Comparison of ENCODE assay signal across 2 cellular contexts in the genomic region with DNA sequence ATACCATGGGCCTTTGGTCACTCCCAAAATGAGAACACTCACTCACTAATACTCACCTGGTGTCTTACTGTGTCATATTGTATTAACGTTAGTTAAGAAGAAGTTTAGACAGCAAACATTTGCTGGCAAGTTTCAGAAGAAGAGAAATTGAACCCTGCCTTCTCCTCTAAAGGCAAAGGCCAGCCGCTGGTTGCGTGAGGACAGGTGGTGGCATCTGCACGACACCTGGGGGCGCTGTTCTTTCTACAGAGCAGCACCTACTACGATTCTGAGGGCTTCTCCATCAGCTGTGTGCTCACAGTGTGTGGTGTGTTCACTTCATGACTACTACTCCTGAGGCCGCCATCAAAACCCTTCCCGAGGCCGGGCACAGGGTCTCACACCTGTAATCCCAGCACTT.
TF ChIP-seq lines count a peak whose summit lies in the region.

No MANE protein-coding gene starts in this region.

TF ChIP-seq in A549, 52 proteins besides CTCF, POLR2A, EP300 and RAD21:
- no peak for TF ChIP-seq ATOH8 (CRISPR knock-in tag; IDR thresholded peaks at IDR 0.05; ENCODE audit: low read depth)
- no peak for TF ChIP-seq RFX5 (IDR thresholded peaks at IDR 0.05)
- TF ChIP-seq, protein P1, sequence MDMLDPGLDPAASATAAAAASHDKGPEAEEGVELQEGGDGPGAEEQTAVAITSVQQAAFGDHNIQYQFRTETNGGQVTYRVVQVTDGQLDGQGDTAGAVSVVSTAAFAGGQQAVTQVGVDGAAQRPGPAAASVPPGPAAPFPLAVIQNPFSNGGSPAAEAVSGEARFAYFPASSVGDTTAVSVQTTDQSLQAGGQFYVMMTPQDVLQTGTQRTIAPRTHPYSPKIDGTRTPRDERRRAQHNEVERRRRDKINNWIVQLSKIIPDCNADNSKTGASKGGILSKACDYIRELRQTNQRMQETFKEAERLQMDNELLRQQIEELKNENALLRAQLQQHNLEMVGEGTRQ (IDR thresholded peaks at IDR 0.05) = no peak
- TF ChIP-seq RCOR1 (IDR thresholded peaks at IDR 0.05; ENCODE audit: low read depth, low read length) = no peak
- no peak for TF ChIP-seq JUNB (IDR thresholded peaks at IDR 0.05)
- TF ChIP-seq ZNF302 (CRISPR knock-in tag; IDR thresholded peaks at IDR 0.05) = no peak
- TF ChIP-seq MAZ (IDR thresholded peaks at IDR 0.05; ENCODE audit: borderline replicate concordance, low read depth, low read length) = no peak
- TF ChIP-seq BHLHE40 (IDR thresholded peaks at IDR 0.05; ENCODE audit: low read depth, low read length) = no peak
- TF ChIP-seq FOSB (CRISPR knock-in tag; IDR thresholded peaks at IDR 0.05) = no peak
- TF ChIP-seq HMGXB4 (CRISPR knock-in tag; IDR thresholded peaks at IDR 0.05; ENCODE audit: borderline replicate concordance) = no peak
- TF ChIP-seq CHD2 (IDR thresholded peaks at IDR 0.05; ENCODE audit: low read length, partially characterized antibody) = no peak
- TF ChIP-seq FOSL2 (IDR thresholded peaks at IDR 0.05) = no peak
- no peak for TF ChIP-seq FOSL2 (CRISPR knock-in tag; IDR thresholded peaks at IDR 0.05)
- TF ChIP-seq TP53 (CRISPR knock-in tag; IDR thresholded peaks at IDR 0.05) = no peak
- no peak for TF ChIP-seq EHMT2 (IDR thresholded peaks at IDR 0.05; ENCODE audit: low read depth)
- TF ChIP-seq JUN (IDR thresholded peaks at IDR 0.05) = no peak
- TF ChIP-seq SMC3 (IDR thresholded peaks at IDR 0.05) = no peak
TF ChIP-seq in A549: peak in this region for 0.

TF ChIP-seq in endothelial cell of umbilical vein, 7 proteins besides CTCF, POLR2A, EP300 and RAD21 (continued from another document):
- TF ChIP-seq POLR2AphosphoS5 (IDR thresholded peaks at IDR 0.05; ENCODE audit: insufficient read depth, low read depth, low read length) (no peak), MYC (IDR thresholded peaks at IDR 0.05; ENCODE audit: low read depth, low read length) (no peak), EZH2 (IDR thresholded peaks at IDR 0.05; ENCODE audit: borderline replicate concordance, low read depth, low read length, severe bottlenecking) (no peak)
